Comparison of ENCODE assay signal across 9 cellular contexts in the genomic region with DNA sequence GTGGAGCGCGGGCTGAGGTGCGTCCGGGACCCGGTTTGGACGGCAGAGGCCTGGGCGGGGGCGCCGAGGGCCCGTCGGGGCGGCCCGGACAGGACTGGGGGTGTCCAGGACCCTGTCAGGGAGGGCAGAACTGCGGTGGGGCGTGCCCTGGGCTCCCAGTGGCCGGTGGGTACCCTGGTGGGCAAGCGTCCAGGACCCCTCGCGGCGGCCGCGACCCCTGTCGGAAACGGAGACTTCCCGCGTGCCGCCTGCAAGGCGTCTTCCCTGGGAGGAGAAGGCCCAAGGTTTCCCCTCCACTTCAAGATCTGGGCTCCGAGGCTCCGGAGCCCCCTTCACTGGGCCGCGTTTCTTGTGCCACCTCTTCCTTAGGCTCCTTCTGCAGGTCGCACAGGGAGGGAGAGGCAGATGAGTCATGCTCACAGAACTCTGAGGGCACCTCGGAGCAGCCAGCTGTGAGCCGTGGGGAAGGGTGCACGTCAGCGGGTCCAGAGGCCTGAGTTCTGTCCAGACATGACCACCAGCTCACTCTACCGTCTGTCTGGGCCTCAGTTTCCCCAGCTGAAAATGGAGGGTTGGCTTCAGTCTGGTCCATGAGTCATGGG. TPM values are rescaled to one million over a fixed set of nuclear protein-coding genes. Genes with fewer than 3 reads are reported as not detected.
DNase-seq lines count a peak whose midpoint lies in the region; ATAC-seq and TF ChIP-seq lines count a peak whose summit lies in the region.
"Had no signal": no experiment of that assay in that cellular context is flagged by ENCODE, and none has a peak within 500 bp of the region (broad histone marks: within the 10 kb centered on the region; RNA-seq: fewer than 3 reads in every experiment).

No MANE protein-coding gene starts in this region.

- TF ChIP-seq CTCF in DOHH2 (IDR thresholded peaks at IDR 0.05; ENCODE audit: low read depth, low read length, poor library complexity, severe bottlenecking): peak; percentile 45
- no peak for TF ChIP-seq CTCF in GM23338 (conservative IDR thresholded peaks at IDR 0.05; ENCODE audit: low read depth in 2 of 2)
- TF ChIP-seq CTCF in WTC11 (IDR thresholded peaks at IDR 0.05): no peak

- H3K9me2 ChIP-seq in DOHH2 (replicated peaks; ENCODE audit: control insufficient read depth, low read length) (no peaks in the 10 kb centered on the region), GM23338 (ENCODE audit: insufficient read depth) (no peaks in the 10 kb centered on the region)

- no peak overlapping the region for H3K27ac Mint-ChIP-seq in GM23338
- no peak overlapping the region for H3K27ac Mint-ChIP-seq in WTC11
- H3K27ac Mint-ChIP-seq in immature natural killer cell: no peak overlapping the region

- H3K4me1 ChIP-seq in DOHH2 (ENCODE audit: control insufficient read depth, low read length): peaks cover 56% of the 10 kb centered on the region
- peaks cover 4% of the 10 kb centered on the region; the same call in 1 of the 2 replicates for H3K4me1 ChIP-seq in GM23338 (ENCODE audit: insufficient read depth)

- H3K4me1 Mint-ChIP-seq in GM23338 (peaks cover 27% of the 10 kb centered on the region), WTC11 (peaks cover 17% of the 10 kb centered on the region), immature natural killer cell (peaks cover 9 to 13% of the 10 kb centered on the region in 2 donors)

- peaks cover 33% of the 10 kb centered on the region for H3F3A ChIP-seq in DOHH2 (ENCODE audit: control insufficient read depth, insufficient read depth)
- H3F3A ChIP-seq in GM23338 (replicated peaks; ENCODE audit: low read depth): 0 out of 2 replicates have a peak, but pooled peaks cover 2% of the 10 kb centered on the region

- H3K9me3 Mint-ChIP-seq in GM23338 (peaks cover 4% of the 10 kb centered on the region; the same call in 2 of the 3 replicates), WTC11 (no peaks in the 10 kb centered on the region), immature natural killer cell (no peaks in the 10 kb centered on the region)
- H3K9me3 Mint-ChIP-seq: neural crest cell had no signal

- H3K27me3 Mint-ChIP-seq in GM23338 (ENCODE audit: insufficient read depth, low read depth, poor library complexity) (peaks cover 36% of the 10 kb centered on the region), WTC11 (ENCODE audit: low read depth) (peaks cover 63% of the 10 kb centered on the region), immature natural killer cell (ENCODE audit: low read depth in 3 of 3) (peaks cover 10 to 17% (median 11%) of the 10 kb centered on the region in 3 donors)

- H2AFZ ChIP-seq in GM23338: peak overlapping the region; percentile 93

- peak overlapping the region; percentile 64 for H3K4me3 Mint-ChIP-seq in GM23338
- peak overlapping the region; percentile 58 for H3K4me3 Mint-ChIP-seq in WTC11
- H3K4me3 Mint-ChIP-seq in immature natural killer cell: peak overlapping the region in 4 of 5 donors; percentile 30 to 51 (median 50)

- H3K79me2 ChIP-seq in DOHH2 (ENCODE audit: control insufficient read depth, low read length) (peaks cover 88% of the 10 kb centered on the region), GM23338 (replicated peaks; ENCODE audit: insufficient read depth) (no peaks in the 10 kb centered on the region)

- no peaks in the 10 kb centered on the region for H3K9me3 ChIP-seq in DOHH2 (ENCODE audit: control insufficient read depth, insufficient read depth, low read length)

- no peaks in the 10 kb centered on the region; the same call in 2 of the 3 replicates for H3K36me3 Mint-ChIP-seq in GM23338 (ENCODE audit: low read depth)
- no peaks in the 10 kb centered on the region for H3K36me3 Mint-ChIP-seq in WTC11
- no peaks in the 10 kb centered on the region for H3K36me3 Mint-ChIP-seq in immature natural killer cell

- CTCF ChIA-PET in WTC11 (lab: Charles Lee): no interaction called here

- peak overlapping the region; percentile 88 for H3K4me3 ChIP-seq in DOHH2 (ENCODE audit: low read length)
- peak overlapping the region; percentile 68 for H3K4me3 ChIP-seq in GM23338

- H3K27me3 ChIP-seq in DOHH2 (ENCODE audit: control insufficient read depth, low read length) (no peaks in the 10 kb centered on the region), GM23338 (ENCODE audit: insufficient read depth) (peaks cover 57% of the 10 kb centered on the region)

- H3K27ac ChIP-seq in DOHH2 (ENCODE audit: low read depth, low read length) (peak overlapping the region; percentile 82), GM23338 (ENCODE audit: low read depth) (no peak overlapping the region), substantia nigra (ENCODE audit: low read depth, low read length, poor library complexity, severe bottlenecking) (peak overlapping the region; percentile 44)

- H3K4me2 ChIP-seq in DOHH2 (ENCODE audit: low read length): peak overlapping the region; percentile 99
- peak overlapping the region; percentile 83 for H3K4me2 ChIP-seq in GM23338

- ATAC-seq in GM23338 (peak; percentile 11), WTC11 (no peak; the same call in none of the 2 replicates)

- peaks cover 67% of the 10 kb centered on the region for H3K36me3 ChIP-seq in DOHH2 (ENCODE audit: control insufficient read depth, low read length)
- no peaks in the 10 kb centered on the region for H3K36me3 ChIP-seq in GM23338 (ENCODE audit: insufficient read depth)

- POLR2A ChIA-PET in WTC11 (lab: Charles Lee): interaction anchor here (1.2 kb wide), 1 partner anchor 45 kb away, joined by 4 read pairs; no protein-coding TSS in a partner anchor

- peak; percentile 32 for DNase-seq in GM23338 (ENCODE audit: low spot score)
- DNase-seq in WTC11 (ENCODE audit: low spot score): no peak
- DNase-seq in immature natural killer cell: no peak
- peak in 1 of 49 donors; percentile 81 for DNase-seq in substantia nigra (lab: John Stamatoyannopoulos, UW)
- DNase-seq in HuH-7 (ENCODE audit: low spot score): no peak
- no peak for DNase-seq in NCI-H510A (lab: John Stamatoyannopoulos, UW)
- no peak for DNase-seq in NCI-H2081 (lab: John Stamatoyannopoulos, UW)

- H4K20me1 ChIP-seq in DOHH2 (ENCODE audit: control insufficient read depth, insufficient read depth, low read depth, low read length): peaks cover 28% of the 10 kb centered on the region
- H4K20me1 ChIP-seq in GM23338 (replicated peaks; ENCODE audit: insufficient read depth): no peaks in the 10 kb centered on the region

TF ChIP-seq in GM23338, 12 proteins besides CTCF, POLR2A, EP300 and RAD21 (continues in another document):
- TF ChIP-seq CREB1 (CRISPR knock-in tag; IDR thresholded peaks at IDR 0.05; ENCODE audit: low read depth): no peak
- TF ChIP-seq ZNF114 (CRISPR knock-in tag; IDR thresholded peaks at IDR 0.05): no peak
- TF ChIP-seq EZH2phosphoT487 (IDR thresholded peaks at IDR 0.05; ENCODE audit: unreplicated experiment): no peak
- no peak for TF ChIP-seq ZNF331 (CRISPR knock-in tag; IDR thresholded peaks at IDR 0.05; ENCODE audit: low read depth)
- no peak for TF ChIP-seq STAT1 (IDR thresholded peaks at IDR 0.05; ENCODE audit: unreplicated experiment)
- no peak for TF ChIP-seq NANOG (IDR thresholded peaks at IDR 0.05; ENCODE audit: borderline replicate concordance)

TF ChIP-seq in WTC11, 78 proteins besides CTCF, POLR2A, EP300 and RAD21 (continues in another document):
- TF ChIP-seq FOXP1 (CRISPR knock-in tag; IDR thresholded peaks at IDR 0.05; ENCODE audit: borderline replicate concordance): peak; percentile 31; the same call in 1 of the 2 replicates
- TF ChIP-seq, protein P1, sequence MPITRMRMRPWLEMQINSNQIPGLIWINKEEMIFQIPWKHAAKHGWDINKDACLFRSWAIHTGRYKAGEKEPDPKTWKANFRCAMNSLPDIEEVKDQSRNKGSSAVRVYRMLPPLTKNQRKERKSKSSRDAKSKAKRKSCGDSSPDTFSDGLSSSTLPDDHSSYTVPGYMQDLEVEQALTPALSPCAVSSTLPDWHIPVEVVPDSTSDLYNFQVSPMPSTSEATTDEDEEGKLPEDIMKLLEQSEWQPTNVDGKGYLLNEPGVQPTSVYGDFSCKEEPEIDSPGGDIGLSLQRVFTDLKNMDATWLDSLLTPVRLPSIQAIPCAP (CRISPR knock-in tag; IDR thresholded peaks at IDR 0.05): no peak
- TF ChIP-seq, protein P2, sequence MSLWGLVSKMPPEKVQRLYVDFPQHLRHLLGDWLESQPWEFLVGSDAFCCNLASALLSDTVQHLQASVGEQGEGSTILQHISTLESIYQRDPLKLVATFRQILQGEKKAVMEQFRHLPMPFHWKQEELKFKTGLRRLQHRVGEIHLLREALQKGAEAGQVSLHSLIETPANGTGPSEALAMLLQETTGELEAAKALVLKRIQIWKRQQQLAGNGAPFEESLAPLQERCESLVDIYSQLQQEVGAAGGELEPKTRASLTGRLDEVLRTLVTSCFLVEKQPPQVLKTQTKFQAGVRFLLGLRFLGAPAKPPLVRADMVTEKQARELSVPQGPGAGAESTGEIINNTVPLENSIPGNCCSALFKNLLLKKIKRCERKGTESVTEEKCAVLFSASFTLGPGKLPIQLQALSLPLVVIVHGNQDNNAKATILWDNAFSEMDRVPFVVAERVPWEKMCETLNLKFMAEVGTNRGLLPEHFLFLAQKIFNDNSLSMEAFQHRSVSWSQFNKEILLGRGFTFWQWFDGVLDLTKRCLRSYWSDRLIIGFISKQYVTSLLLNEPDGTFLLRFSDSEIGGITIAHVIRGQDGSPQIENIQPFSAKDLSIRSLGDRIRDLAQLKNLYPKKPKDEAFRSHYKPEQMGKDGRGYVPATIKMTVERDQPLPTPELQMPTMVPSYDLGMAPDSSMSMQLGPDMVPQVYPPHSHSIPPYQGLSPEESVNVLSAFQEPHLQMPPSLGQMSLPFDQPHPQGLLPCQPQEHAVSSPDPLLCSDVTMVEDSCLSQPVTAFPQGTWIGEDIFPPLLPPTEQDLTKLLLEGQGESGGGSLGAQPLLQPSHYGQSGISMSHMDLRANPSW (CRISPR knock-in tag; conservative IDR thresholded peaks at IDR 0.05; ENCODE audit: low read depth): no peak
- TF ChIP-seq, protein P3, sequence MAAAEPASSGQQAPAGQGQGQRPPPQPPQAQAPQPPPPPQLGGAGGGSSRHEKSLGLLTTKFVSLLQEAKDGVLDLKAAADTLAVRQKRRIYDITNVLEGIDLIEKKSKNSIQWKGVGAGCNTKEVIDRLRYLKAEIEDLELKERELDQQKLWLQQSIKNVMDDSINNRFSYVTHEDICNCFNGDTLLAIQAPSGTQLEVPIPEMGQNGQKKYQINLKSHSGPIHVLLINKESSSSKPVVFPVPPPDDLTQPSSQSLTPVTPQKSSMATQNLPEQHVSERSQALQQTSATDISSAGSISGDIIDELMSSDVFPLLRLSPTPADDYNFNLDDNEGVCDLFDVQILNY (CRISPR knock-in tag; IDR thresholded peaks at IDR 0.05): 0 out of 2 replicates have a peak, but pooled peaks have one; percentile 37

RNA-seq across cellular contexts. Expression of a gene that starts 0.5 kb away (rescaled TPM):
- total RNA-seq in GM23338 (2014; rRNA removed; shearing (Covaris generic)): 5.4 and 5.7 TPM in 2 replicates
- polyA plus RNA-seq in GM23338 (2016; fragmentation: Nextera tagmentation; extraction: Ambion mirVana) (2.8 and 3.7 TPM in 2 replicates), immature natural killer cell (1 to 10 TPM in 2 of 3 donors, under 1 TPM in 1; 0.99 to 8.0 (median 1.9) TPM)
- 3.4 to 4.9 TPM (median 4.4 TPM) in 3 replicates for total RNA-seq in WTC11 (2021)
- total RNA-seq: neural crest cell had no signal

RNA-seq across cellular contexts. Expression of a gene that starts 59.1 kb away (rescaled TPM):
- 0.12 TPM in 1 of 2 replicates, not detected in the other for total RNA-seq in GM23338 (2014; rRNA removed; shearing (Covaris generic))
- polyA plus RNA-seq in GM23338 (2016; fragmentation: Nextera tagmentation; extraction: Ambion mirVana) (0.09 and 0.21 TPM in 2 replicates), immature natural killer cell (not detected)
- 0.14 to 0.16 TPM (median 0.15 TPM) in 3 replicates for total RNA-seq in WTC11 (2021)
